12 cellular contexts compared by ENCODE assay signal in genomic region chr4:54800831-54801530, GRCh38.
DNase-seq lines count a peak whose midpoint lies in the region; ATAC-seq and TF ChIP-seq lines count a peak whose summit lies in the region.
"Had no signal": no experiment of that assay in that cellular context is flagged by ENCODE, and none has a peak within 500 bp of the region (broad histone marks: within the 10 kb centered on the region; RNA-seq: fewer than 3 reads in every experiment).

No MANE protein-coding gene starts in this region.

- no peaks in the 10 kb centered on the region for H3K36me3 ChIP-seq in DND-41 (ENCODE audit: insufficient read depth, low read length)
- H3K36me3 ChIP-seq in CD8-positive, alpha-beta T cell (ENCODE audit: insufficient read depth, low read length): no peaks in the 10 kb centered on the region
- H3K36me3 ChIP-seq: MG63, tibial artery had no signal

- no peaks in the 10 kb centered on the region for H3K79me2 ChIP-seq in DND-41 (ENCODE audit: insufficient read depth, low read length)

- no peaks in the 10 kb centered on the region for H3K36me3 Mint-ChIP-seq in activated T-helper 17 cell treated with anti-CD3 and anti-CD28 coated beads, Interleukin-2, amount 50 U/mL, for 72 hours (ENCODE audit: low read depth)
- no peaks in the 10 kb centered on the region for H3K36me3 Mint-ChIP-seq in naive thymus-derived CD8-positive, alpha-beta T cell
- H3K36me3 Mint-ChIP-seq in CD8-positive, alpha-beta T cell: no peaks in the 10 kb centered on the region
- H3K36me3 Mint-ChIP-seq: CD4-positive, CD25-positive, alpha-beta regulatory T cell had no signal

- H3K4me3 ChIP-seq in DND-41 (ENCODE audit: low read depth in 1 of 2, low read length in 2 of 2): no peak overlapping the region
- no peak overlapping the region for H3K4me3 ChIP-seq in CD8-positive, alpha-beta T cell (ENCODE audit: low read depth, low read length)
- H3K4me3 ChIP-seq: MG63, tibial artery had no signal

- H3K9ac ChIP-seq in DND-41 (ENCODE audit: low read depth, low read length): no peak overlapping the region

- CTCF ChIA-PET in CD8-positive, alpha-beta T cell (lab: Charles Lee): no interaction called here

- H4K20me1 ChIP-seq in DND-41 (ENCODE audit: insufficient read depth, low read length): no peaks in the 10 kb centered on the region

- DNase-seq in DND-41 (peak; percentile 58), retina (no peak)
- no peak for DNase-seq in naive thymus-derived CD8-positive, alpha-beta T cell
- DNase-seq in CD8-positive, alpha-beta T cell: no peak
- DNase-seq: CD4-positive, CD25-positive, alpha-beta regulatory T cell; MG63; midbrain; tibial artery had no signal

- no peak for TF ChIP-seq CTCF in DND-41 (IDR thresholded peaks at IDR 0.05; ENCODE audit: borderline replicate concordance, extremely low read depth, low read length, poor library complexity, severe bottlenecking)
- no peak for TF ChIP-seq CTCF in CD8-positive, alpha-beta T cell (IDR thresholded peaks at IDR 0.05)

- peaks cover 9% of the 10 kb centered on the region for H3K9me3 Mint-ChIP-seq in activated T-helper 17 cell treated with anti-CD3 and anti-CD28 coated beads, Interleukin-2, amount 50 U/mL, for 72 hours
- peaks cover 0 to 12% (median 7%) of the 10 kb centered on the region in 9 donors for H3K9me3 Mint-ChIP-seq in naive thymus-derived CD8-positive, alpha-beta T cell
- no peaks in the 10 kb centered on the region for H3K9me3 Mint-ChIP-seq in CD8-positive, alpha-beta T cell

- no peaks in the 10 kb centered on the region for H3K4me1 Mint-ChIP-seq in activated T-helper 17 cell treated with anti-CD3 and anti-CD28 coated beads, Interleukin-2, amount 50 U/mL, for 72 hours
- peaks cover 0 to 14% (median 2%) of the 10 kb centered on the region in 4 donors for H3K4me1 Mint-ChIP-seq in naive thymus-derived CD8-positive, alpha-beta T cell
- H3K4me1 Mint-ChIP-seq in CD8-positive, alpha-beta T cell (ENCODE audit: low read depth): peaks cover 9% of the 10 kb centered on the region
- H3K4me1 Mint-ChIP-seq: CD4-positive, CD25-positive, alpha-beta regulatory T cell had no signal

- H3K27me3 Mint-ChIP-seq in activated T-helper 17 cell treated with anti-CD3 and anti-CD28 coated beads, Interleukin-2, amount 50 U/mL, for 72 hours: peaks cover 6% of the 10 kb centered on the region
- H3K27me3 Mint-ChIP-seq in naive thymus-derived CD8-positive, alpha-beta T cell: peaks cover 0 to 13% (median 3%) of the 10 kb centered on the region in 5 donors
- H3K27me3 Mint-ChIP-seq in CD8-positive, alpha-beta T cell (ENCODE audit: low read depth): no peaks in the 10 kb centered on the region
- H3K27me3 Mint-ChIP-seq: CD4-positive, CD25-positive, alpha-beta regulatory T cell had no signal

- no peak overlapping the region for H3K4me3 Mint-ChIP-seq in activated T-helper 17 cell treated with anti-CD3 and anti-CD28 coated beads, Interleukin-2, amount 50 U/mL, for 72 hours
- no peak overlapping the region for H3K4me3 Mint-ChIP-seq in naive thymus-derived CD8-positive, alpha-beta T cell
- H3K4me3 Mint-ChIP-seq in CD8-positive, alpha-beta T cell: no peak overlapping the region
- H3K4me3 Mint-ChIP-seq: CD4-positive, CD25-positive, alpha-beta regulatory T cell had no signal

- H3K4me1 ChIP-seq in DND-41 (ENCODE audit: insufficient read depth, low read length): peaks cover 22% of the 10 kb centered on the region
- no peaks in the 10 kb centered on the region for H3K4me1 ChIP-seq in CD8-positive, alpha-beta T cell (ENCODE audit: insufficient read depth, low read length)

- no peak overlapping the region; the same call in 1 of the 2 replicates for H2AFZ ChIP-seq in DND-41 (ENCODE audit: low read depth, low read length)

- no peaks in the 10 kb centered on the region for H3K27me3 ChIP-seq in DND-41 (ENCODE audit: insufficient read depth, low read length, poor library complexity)
- H3K27me3 ChIP-seq in CD8-positive, alpha-beta T cell (ENCODE audit: insufficient read depth, low read length): no peaks in the 10 kb centered on the region
- H3K27me3 ChIP-seq: MG63, tibial artery had no signal

- H3K4me2 ChIP-seq in DND-41 (ENCODE audit: insufficient read depth, low read length): peak overlapping the region; percentile 16; the same call in 1 of the 2 replicates

- no peaks in the 10 kb centered on the region for H3K9me3 ChIP-seq in DND-41 (ENCODE audit: insufficient read depth, low read length, severe bottlenecking)
- no peaks in the 10 kb centered on the region for H3K9me3 ChIP-seq in CD8-positive, alpha-beta T cell (ENCODE audit: low read length)
- H3K9me3 ChIP-seq: MG63, tibial artery had no signal

- POLR2A ChIA-PET in naive thymus-derived CD8-positive, alpha-beta T cell (lab: Charles Lee): no interaction called here
- POLR2A ChIA-PET in CD8-positive, alpha-beta T cell (lab: Charles Lee): interaction anchor here (0.6 kb wide), 1 partner anchor 14 kb away, joined by 3 read pairs; no protein-coding TSS in a partner anchor

- ATAC-seq in DND-41 (ENCODE audit: insufficient read depth, low read depth) (peak; percentile 96), GM19463 (IDR thresholded peaks at IDR 0.05; ENCODE audit: unreplicated experiment) (peak; percentile 97), HG03460 (IDR thresholded peaks at IDR 0.05; ENCODE audit: unreplicated experiment) (peak; percentile 95), esophagus mucosa (no peak)
- ATAC-seq in activated T-helper 17 cell treated with anti-CD3 and anti-CD28 coated beads, Interleukin-2, amount 50 U/mL, for 72 hours (replicated peaks): peak; percentile 48
- no peak for ATAC-seq in naive thymus-derived CD8-positive, alpha-beta T cell
- no peak for ATAC-seq in CD8-positive, alpha-beta T cell

- H3K27ac ChIP-seq in DND-41 (ENCODE audit: low read length): no peak overlapping the region
- H3K27ac ChIP-seq in CD8-positive, alpha-beta T cell (ENCODE audit: low read depth, low read length): no peak overlapping the region
- H3K27ac ChIP-seq: tibial artery had no signal

- no peak overlapping the region for H3K27ac Mint-ChIP-seq in activated T-helper 17 cell treated with anti-CD3 and anti-CD28 coated beads, Interleukin-2, amount 50 U/mL, for 72 hours
- peak overlapping the region in 1 of 10 donors; percentile 54 for H3K27ac Mint-ChIP-seq in naive thymus-derived CD8-positive, alpha-beta T cell
- H3K27ac Mint-ChIP-seq in CD8-positive, alpha-beta T cell: no peak overlapping the region

- intact Hi-C loops in CD8-positive, alpha-beta T cell (cut with DNase I, micrococcal nuclease): no loop called here

Comparison
In these comparisons a context has a peak if more than half of its experiments do, and no peak if none do; other contexts are left out.
1. ATAC-seq: peak in DND-41 (single experiment), GM19463 (single experiment), HG03460 (single experiment) and activated T-helper 17 cell treated with anti-CD3 and anti-CD28 coated beads, Interleukin-2, amount 50 U/mL, for 72 hours (single experiment); none in naive thymus-derived CD8-positive, alpha-beta T cell (0 of 2), CD8-positive, alpha-beta T cell (single experiment) and esophagus mucosa (single experiment).